ENCODE assay signal across 8 cellular contexts in genomic region chr15:72236381-72237285, GRCh38. TPM values are rescaled to one million over a fixed set of nuclear protein-coding genes. Genes with fewer than 3 reads are reported as not detected.
A peak's percentile ranks its signal among the peaks of the same experiment; 100 is the strongest.
DNase-seq lines count a peak whose midpoint lies in the region; ATAC-seq and TF ChIP-seq lines count a peak whose summit lies in the region.

No MANE protein-coding gene starts in this region.

- H3K27me3 ChIP-seq in MM.1S (replicated peaks; ENCODE audit: insufficient read depth, low read length) (no peaks in the 10 kb centered on the region), psoas muscle (ENCODE audit: insufficient read depth in 3 of 3, low read length in 2 of 3) (no peaks in the 10 kb centered on the region)

- H4K20me1 ChIP-seq in MM.1S (ENCODE audit: insufficient read depth, low read length): no peaks in the 10 kb centered on the region

- peak overlapping the region; percentile 9; the same call in 1 of the 2 replicates for H3K4me3 ChIP-seq in GM12864 (ENCODE audit: low read depth, low read length)
- H3K4me3 ChIP-seq in MM.1S (ENCODE audit: low read length): 0 out of 2 replicates have a peak overlapping the region, but pooled peaks have one; percentile 9
- peak overlapping the region; percentile 38 for H3K4me3 ChIP-seq in psoas muscle

- no peaks in the 10 kb centered on the region for H3K27me3 Mint-ChIP-seq in central memory CD8-positive, alpha-beta T cell

- peak overlapping the region; percentile 86 for H3K27ac Mint-ChIP-seq in central memory CD8-positive, alpha-beta T cell (ENCODE audit: low read depth)

- intact Hi-C loops in psoas muscle (cut with DNase I): no loop called here

- no peak for ATAC-seq in central memory CD8-positive, alpha-beta T cell (replicated peaks; ENCODE audit: extremely low read depth, poor library complexity, severe bottlenecking)
- ATAC-seq in psoas muscle (peak in 1 of 4 donors; percentile 41), GM21723 (IDR thresholded peaks at IDR 0.05; ENCODE audit: unreplicated experiment) (no peak), HG03280 (IDR thresholded peaks at IDR 0.05; ENCODE audit: unreplicated experiment) (no peak), GM19035 (IDR thresholded peaks at IDR 0.05; ENCODE audit: unreplicated experiment) (no peak)

- no peaks in the 10 kb centered on the region for H3K79me2 ChIP-seq in MM.1S (ENCODE audit: low read length)

- H3K36me3 ChIP-seq in MM.1S (replicated peaks; ENCODE audit: insufficient read depth, low read length): no peaks in the 10 kb centered on the region
- H3K36me3 ChIP-seq in psoas muscle (ENCODE audit: insufficient read depth in 1 of 2, low read depth in 1 of 2): peaks cover 10 to 34% of the 10 kb centered on the region in 2 donors

- no peak overlapping the region for H2AFZ ChIP-seq in MM.1S (ENCODE audit: low read length)

- DNase-seq in GM12864 (ENCODE audit: low read depth) (no peak), MM.1S (no peak), psoas muscle (no peak), retina (no peak)
- DNase-seq in central memory CD8-positive, alpha-beta T cell (ENCODE audit: low spot score in 2 of 2): no peak

- peaks cover 22% of the 10 kb centered on the region for H3K4me1 Mint-ChIP-seq in central memory CD8-positive, alpha-beta T cell

- H3K9ac ChIP-seq in MM.1S (ENCODE audit: low read length): peak overlapping the region; percentile 6; the same call in 1 of the 2 replicates

- WGBS in psoas muscle, 3 donors: 79 to 86% (median 81%) methylated on average over 2 of the region's 2 CpGs

- TF ChIP-seq CTCF in GM12864 (IDR thresholded peaks at IDR 0.05; ENCODE audit: low read depth, low read length, missing control alignments): no peak
- no peak for TF ChIP-seq CTCF in MM.1S (IDR thresholded peaks at IDR 0.05; ENCODE audit: low read length)
- TF ChIP-seq CTCF in psoas muscle (IDR thresholded peaks at IDR 0.05): no peak

- H3K4me3 Mint-ChIP-seq in central memory CD8-positive, alpha-beta T cell: no peak overlapping the region

- H3K4me1 ChIP-seq in MM.1S (ENCODE audit: low read length) (peaks cover 18% of the 10 kb centered on the region; the same call in 1 of the 2 replicates), psoas muscle (peaks cover 25% of the 10 kb centered on the region)

- peaks cover 8% of the 10 kb centered on the region for H3F3A ChIP-seq in MM.1S (ENCODE audit: insufficient read depth, low read length)

- H3K9me2 ChIP-seq in MM.1S (replicated peaks; ENCODE audit: insufficient read depth, low read length): no peaks in the 10 kb centered on the region

- no peak overlapping the region for H3K27ac ChIP-seq in MM.1S (ENCODE audit: low read length)
- peak overlapping the region; percentile 69 for H3K27ac ChIP-seq in psoas muscle

- peaks cover 13% of the 10 kb centered on the region for H3K36me3 Mint-ChIP-seq in central memory CD8-positive, alpha-beta T cell (ENCODE audit: insufficient read depth)

- H3K4me2 ChIP-seq in MM.1S (ENCODE audit: low read depth, low read length): peak overlapping the region; percentile 25

- H3K9me3 ChIP-seq in MM.1S (replicated peaks; ENCODE audit: insufficient read depth, low read length): no peaks in the 10 kb centered on the region
- H3K9me3 ChIP-seq in psoas muscle: no peaks in the 10 kb centered on the region

- H3K9me3 Mint-ChIP-seq in central memory CD8-positive, alpha-beta T cell: no peaks in the 10 kb centered on the region

RNA-seq across cellular contexts. Expression of gene PKM, which starts 5.6 kb away (rescaled TPM):
- total RNA-seq in psoas muscle: 1,000 to 10,000 TPM in 1 of 4 donors, 100 to 1,000 TPM in 3; 513 to 1,170 (median 767) TPM
- polyA plus RNA-seq in psoas muscle: 1,000 to 10,000 TPM in 2 of 3 donors, 100 to 1,000 TPM in 1; 909 to 1,135 (median 1,127) TPM

RNA-seq across cellular contexts. Expression of gene PARP6, which starts 35.7 kb away (rescaled TPM):
- total RNA-seq in psoas muscle: 10 to 100 TPM; 46.1 to 83.2 (median 65.5) TPM
- polyA plus RNA-seq in psoas muscle: 10 to 100 TPM; 48.5 to 81.1 (median 58.6) TPM

RNA-seq across cellular contexts. Expression of gene GRAMD2A, which starts 39.0 kb away (rescaled TPM):
- not detected for total RNA-seq in psoas muscle
- under 1 TPM in 1 of 3 donors, not detected in 2; 0.01 TPM for polyA plus RNA-seq in psoas muscle
